In genomic region chr19:38388310-38389100, GRCh38 we compare ENCODE assay signal across 1 cellular context.
TF ChIP-seq lines count a peak whose summit lies in the region.

Gene SPRED3, plus strand, starts transcription at chr19:38388697. Its CDS starts 1,606 bp downstream, at chr19:38390303.

TF ChIP-seq in HCT116, 20 proteins besides CTCF, POLR2A, EP300 and RAD21:
- no peak for TF ChIP-seq SP1 (IDR thresholded peaks at IDR 0.05; ENCODE audit: low read depth)
- peak; percentile 17 for TF ChIP-seq YY1 (IDR thresholded peaks at IDR 0.05; ENCODE audit: extremely low read depth, insufficient replicate concordance, low read depth, low read length)
